In the genomic region with DNA sequence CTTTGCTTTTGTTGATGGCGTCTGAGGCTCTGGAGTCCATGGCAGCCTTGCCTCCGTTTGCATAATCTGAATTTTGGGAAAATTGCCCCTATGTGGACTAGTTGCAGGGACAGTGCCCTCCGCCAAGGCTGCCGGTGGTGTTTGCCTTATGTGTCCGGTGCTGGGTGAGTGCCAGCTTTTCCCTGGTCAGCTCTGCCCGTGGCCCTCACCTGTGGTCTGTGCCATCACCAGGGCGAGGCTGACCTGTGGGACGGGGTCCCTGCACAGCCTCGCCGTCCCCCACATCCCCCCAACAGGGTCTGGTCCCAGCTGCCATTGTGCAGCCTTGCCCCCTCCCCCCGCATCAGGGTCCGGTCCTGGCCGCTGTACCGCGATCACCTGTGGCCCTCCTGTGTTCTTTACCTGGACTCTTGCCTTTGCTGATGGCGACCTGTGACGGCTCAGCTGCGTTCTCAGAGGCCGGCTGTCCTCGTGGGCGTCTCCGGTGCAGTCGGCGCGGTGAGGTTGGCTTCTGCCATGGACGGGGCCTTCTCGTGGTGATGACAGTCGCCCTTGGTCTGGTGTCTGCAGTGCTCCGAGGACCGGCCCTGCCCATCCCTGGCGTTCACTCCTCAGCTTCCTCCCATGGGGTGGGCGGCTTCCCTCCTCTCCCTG, we compare ENCODE assay signal across 16 cellular contexts. TPM values are rescaled to one million over a fixed set of nuclear protein-coding genes. Genes with fewer than 3 reads are reported as not detected.
A peak's percentile ranks its signal among the peaks of the same experiment; 100 is the strongest.
DNase-seq lines count a peak whose midpoint lies in the region; ATAC-seq, FAIRE-seq and TF ChIP-seq lines count a peak whose summit lies in the region.
"Had no signal": no experiment of that assay in that cellular context is flagged by ENCODE, and none has a peak within 500 bp of the region (broad histone marks: within the 10 kb centered on the region; RNA-seq: fewer than 3 reads in every experiment).

No MANE protein-coding gene starts in this region.

- no peak for FAIRE-seq in HepG2 (lab: Jason Lieb, UNC)
- FAIRE-seq: A204.1, GM19239 had no signal

- no peaks in the 10 kb centered on the region for H3F3A ChIP-seq in neural progenitor cell (ENCODE audit: low read depth)

- H3K27me3 ChIP-seq in HepG2 (ENCODE audit: control insufficient read depth in 1 of 2, insufficient read depth in 2 of 2, low read length in 2 of 2): no peaks in the 10 kb centered on the region
- no peaks in the 10 kb centered on the region for H3K27me3 ChIP-seq in right lobe of liver
- H3K27me3 ChIP-seq in neural progenitor cell: no peaks in the 10 kb centered on the region
- H3K27me3 ChIP-seq in ovary: no peaks in the 10 kb centered on the region

- no peak overlapping the region for H3K4me3 ChIP-seq in HepG2 (replicated peaks in 1 of 3; ENCODE audit: insufficient read depth in 1 of 3, low read depth in 2 of 3, low read length in 3 of 3)
- H3K4me3 ChIP-seq in right lobe of liver: no peak overlapping the region
- H3K4me3 ChIP-seq in neural progenitor cell: no peak overlapping the region
- H3K4me3 ChIP-seq in ovary: no peak overlapping the region
- H3K4me3 ChIP-seq: HAP-1 had no signal

- H3K27ac ChIP-seq in HepG2 (ENCODE audit: extremely low read length, insufficient read depth, low read length) (no peak overlapping the region), right lobe of liver (no peak overlapping the region), neural progenitor cell (no peak overlapping the region), ovary (no peak overlapping the region)

- CTCF ChIA-PET in HepG2 (lab: Yijun Ruan, JAX; ENCODE audit: low intra/inter-chr PET ratio, low total read pairs): no interaction called here

- no TSS peak for BruUV-seq in HepG2 (replicated peaks; lab: Mats Ljungman, UMichigan)

- peaks cover 50% of the 10 kb centered on the region for H3K79me2 ChIP-seq in HepG2 (ENCODE audit: insufficient read depth, low read length)
- H3K79me2 ChIP-seq in neural progenitor cell (ENCODE audit: low read depth): peaks cover 97% of the 10 kb centered on the region

- POLR2A ChIA-PET in HepG2 (lab: Yijun Ruan, JAX): no interaction called here

- H2AFZ ChIP-seq in HepG2 (ENCODE audit: low read length) (no peak overlapping the region), neural progenitor cell (replicated peaks) (no peak overlapping the region)

- H3K9me3 ChIP-seq in HepG2 (ENCODE audit: low read length) (no peaks in the 10 kb centered on the region), right lobe of liver (no peaks in the 10 kb centered on the region), neural progenitor cell (ENCODE audit: low read depth) (no peaks in the 10 kb centered on the region), T-helper 17 cell (ENCODE audit: control insufficient read depth, low read length, poor library complexity, severe bottlenecking) (no peaks in the 10 kb centered on the region), ovary (no peaks in the 10 kb centered on the region)
- H3K9me3 ChIP-seq: HAP-1 had no signal

- peaks cover 39% of the 10 kb centered on the region; the same call in 1 of the 2 replicates for H4K20me1 ChIP-seq in HepG2 (ENCODE audit: insufficient read depth, low read length)
- peaks cover 89% of the 10 kb centered on the region for H4K20me1 ChIP-seq in neural progenitor cell (ENCODE audit: low read depth)

- DNase-seq in HepG2 (ENCODE audit: low spot score) (no peak), right lobe of liver (no peak), neural progenitor cell (ENCODE audit: low spot score) (no peak), activated gamma-delta T cell treated with Interleukin-2 at 50 U/mL for 16 hours (no peak), T-helper 17 cell (no peak), ovary (no peak)
- DNase-seq in central memory CD8-positive, alpha-beta T cell (ENCODE audit: low spot score in 2 of 2): no peak
- DNase-seq: CD4-positive, CD25-positive, alpha-beta regulatory T cell; DMS53; GF-D8; GOT3 had no signal

- in situ Hi-C loops in HepG2 (cut with HindIII; ENCODE audit: extremely low pct_ligation_motif_present, low pct_unique_long_range_greater_than_20kb): no loop called here

- H3K4me1 ChIP-seq in HepG2 (ENCODE audit: insufficient read depth, low read length) (no peaks in the 10 kb centered on the region), right lobe of liver (no peaks in the 10 kb centered on the region), neural progenitor cell (peaks cover 12% of the 10 kb centered on the region), ovary (ENCODE audit: insufficient read depth) (peaks cover 4% of the 10 kb centered on the region)
- H3K4me1 ChIP-seq: HAP-1 had no signal

- H3K27me3 Mint-ChIP-seq in central memory CD8-positive, alpha-beta T cell: no peaks in the 10 kb centered on the region
- H3K27me3 Mint-ChIP-seq in neural progenitor cell (ENCODE audit: insufficient read depth, low read depth) (peaks cover 7% of the 10 kb centered on the region), T-helper 17 cell (no peaks in the 10 kb centered on the region)
- H3K27me3 Mint-ChIP-seq: B cell; CD4-positive, CD25-positive, alpha-beta regulatory T cell; IgD-negative memory B cell had no signal

- no peak overlapping the region for H3K4me3 Mint-ChIP-seq in central memory CD8-positive, alpha-beta T cell
- H3K4me3 Mint-ChIP-seq in neural progenitor cell (no peak overlapping the region), T-helper 17 cell (no peak overlapping the region)
- H3K4me3 Mint-ChIP-seq: B cell; CD4-positive, CD25-positive, alpha-beta regulatory T cell had no signal

- ATAC-seq in HepG2: no peak
- ATAC-seq in right lobe of liver: no peak
- no peak for ATAC-seq in central memory CD8-positive, alpha-beta T cell (replicated peaks; ENCODE audit: extremely low read depth, poor library complexity, severe bottlenecking)
- no peak for ATAC-seq in T-helper 17 cell

- H3K36me3 ChIP-seq in HepG2 (replicated peaks in 1 of 2; ENCODE audit: control insufficient read depth in 1 of 2, insufficient read depth in 2 of 2, low read length in 2 of 2) (peaks cover 7 to 18% of the 10 kb centered on the region in 2 experiments; a peak in 3 of 5 replicates), right lobe of liver (no peaks in the 10 kb centered on the region), neural progenitor cell (no peaks in the 10 kb centered on the region), ovary (no peaks in the 10 kb centered on the region)

- peaks cover 30% of the 10 kb centered on the region for H3K36me3 Mint-ChIP-seq in central memory CD8-positive, alpha-beta T cell (ENCODE audit: insufficient read depth)
- H3K36me3 Mint-ChIP-seq in neural progenitor cell (peaks cover 21% of the 10 kb centered on the region), T-helper 17 cell (ENCODE audit: low read depth) (no peaks in the 10 kb centered on the region)
- H3K36me3 Mint-ChIP-seq: CD4-positive, CD25-positive, alpha-beta regulatory T cell had no signal

- TF ChIP-seq POLR2A in HepG2 (IDR thresholded peaks at IDR 0.05; ENCODE audit: insufficient read depth in 1 of 2, low read depth in 2 of 2, low read length in 2 of 2): no peak
- no peak for TF ChIP-seq POLR2A in right lobe of liver (IDR thresholded peaks at IDR 0.05)
- TF ChIP-seq POLR2A in ovary (IDR thresholded peaks at IDR 0.05): no peak

- no peaks in the 10 kb centered on the region for H3K9me3 Mint-ChIP-seq in central memory CD8-positive, alpha-beta T cell
- H3K9me3 Mint-ChIP-seq in neural progenitor cell: no peaks in the 10 kb centered on the region
- H3K9me3 Mint-ChIP-seq: CD4-positive, CD25-positive, alpha-beta regulatory T cell; IgD-negative memory B cell had no signal

- H3K4me1 Mint-ChIP-seq in central memory CD8-positive, alpha-beta T cell: peaks cover 17% of the 10 kb centered on the region
- H3K4me1 Mint-ChIP-seq in neural progenitor cell (peaks cover 10% of the 10 kb centered on the region), T-helper 17 cell (peaks cover 15% of the 10 kb centered on the region)

- no peak for TF ChIP-seq RAD21 in HepG2 (CRISPR knock-in tag; IDR thresholded peaks at IDR 0.05)

- no peak overlapping the region for H3K9ac ChIP-seq in HepG2 (ENCODE audit: insufficient read depth, low read depth, low read length)
- H3K9ac ChIP-seq in neural progenitor cell: peak overlapping the region; percentile 27

- no peak for TF ChIP-seq CTCF in HepG2 (CRISPR knock-in tag; IDR thresholded peaks at IDR 0.05)
- no peak for TF ChIP-seq CTCF in right lobe of liver (IDR thresholded peaks at IDR 0.05)
- no peak for TF ChIP-seq CTCF in neural progenitor cell (IDR thresholded peaks at IDR 0.05)
- TF ChIP-seq CTCF in ovary (IDR thresholded peaks at IDR 0.05): no peak

- TF ChIP-seq EP300 in HepG2 (IDR thresholded peaks at IDR 0.05; ENCODE audit: low read depth in 2 of 2, low read length in 2 of 2) (no peak), HepG2 (CRISPR knock-in tag; IDR thresholded peaks at IDR 0.05; ENCODE audit: borderline replicate concordance) (no peak), ovary (IDR thresholded peaks at IDR 0.05) (no peak)

- WGBS in HepG2 (ENCODE audit: low lambda C conversion rate): 98% methylated on average over 28 of the region's 32 CpGs
- 100% methylated on average over 3 of the region's 32 CpGs for WGBS in right lobe of liver (ENCODE audit: insufficient coverage, low coverage, low lambda C conversion rate, missing lambda C conversion rate)
- WGBS in ovary, 3 donors: 86 to 91% (median 86%) methylated on average over 32 of the region's 32 CpGs

- intact Hi-C loops in HepG2 (cut with micrococcal nuclease; ENCODE audit: unreplicated experiment) (no loop called here), right lobe of liver (cut with DNase I) (no loop called here), ovary (cut with DNase I) (loop anchor here in 1 of 4 donors (5.0 kb wide), 1 partner anchor 276 kb away; no protein-coding TSS in a partner anchor)

- H3K4me2 ChIP-seq in HepG2 (ENCODE audit: low read depth, low read length): no peak overlapping the region
- H3K4me2 ChIP-seq in neural progenitor cell: no peak overlapping the region

- peak overlapping the region; percentile 62 for H3K27ac Mint-ChIP-seq in central memory CD8-positive, alpha-beta T cell (ENCODE audit: low read depth)
- H3K27ac Mint-ChIP-seq in neural progenitor cell (peak overlapping the region; percentile 17), T-helper 17 cell (no peak overlapping the region)
- H3K27ac Mint-ChIP-seq: B cell; CD4-positive, CD25-positive, alpha-beta regulatory T cell; IgD-negative memory B cell had no signal

RNA-seq across cellular contexts. Expression of gene CSNK1G2, which starts 12.6 kb away (rescaled TPM):
- total RNA-seq in HepG2 (2016; rRNA removed; fragmentation: Illumina TruSeq; extraction: Trizol): 29.7 and 53.8 TPM in 2 replicates
- 40.6 and 41.0 TPM in 2 replicates for total RNA-seq in HepG2 (2016; cell fraction: cytosol; rRNA removed; fragmentation: Illumina TruSeq; extraction: Trizol; ENCODE audit: low read depth)
- total RNA-seq in HepG2 (2016; cell fraction: insoluble cytoplasmic fraction; rRNA removed; fragmentation: Illumina TruSeq; extraction: Trizol): 26.8 and 56.3 TPM in 2 replicates
- total RNA-seq in HepG2 (2016; cell fraction: membrane; rRNA removed; fragmentation: Illumina TruSeq; extraction: Trizol): 85.2 and 87.4 TPM in 2 replicates
- total RNA-seq in HepG2 (2016; cell fraction: nucleus; rRNA removed; fragmentation: Illumina TruSeq; extraction: Trizol): 39.2 and 46.8 TPM in 2 replicates
- 72.5 and 88.4 TPM in 2 replicates for polyA plus RNA-seq in HepG2 (2011; rRNA removed)
- polyA plus RNA-seq in HepG2 (2011; cell fraction: cytosol; rRNA removed): 33.8 and 56.1 TPM in 2 replicates
- polyA plus RNA-seq in HepG2 (2011; cell fraction: nucleus; rRNA removed): 380 and 522 TPM in 2 replicates
- 38.6 and 40.4 TPM in 2 replicates for polyA plus RNA-seq in HepG2 (2012)
- 39.6 and 47.2 TPM in 2 replicates for polyA plus RNA-seq in HepG2 (2016; cell fraction: cytosol; fragmentation: Illumina TruSeq; extraction: Trizol; ENCODE audit: low read depth)
- 36.1 and 45.7 TPM in 2 replicates for polyA plus RNA-seq in HepG2 (2016; cell fraction: insoluble cytoplasmic fraction; fragmentation: Illumina TruSeq; extraction: Trizol; ENCODE audit: low read depth)
- 79.1 and 81.2 TPM in 2 replicates for polyA plus RNA-seq in HepG2 (2016; cell fraction: membrane; fragmentation: Illumina TruSeq; extraction: Trizol; ENCODE audit: low read depth)
- polyA plus RNA-seq in HepG2 (2016; cell fraction: nucleus; fragmentation: Illumina TruSeq; extraction: Trizol; ENCODE audit: insufficient read depth, low read depth): 157 TPM in 2 replicates
- polyA minus RNA-seq in HepG2 (2011; rRNA and poly(A)+ RNA removed; ENCODE audit: low replicate concordance): 51.2 and 83.6 TPM in 2 replicates
- polyA minus RNA-seq in HepG2 (2011; cell fraction: cytosol; rRNA and poly(A)+ RNA removed): 23.6 and 25.2 TPM in 2 replicates
- polyA minus RNA-seq in HepG2 (2011; cell fraction: nucleus; rRNA and poly(A)+ RNA removed): 18.2 and 21.2 TPM in 2 replicates
- 10 to 100 TPM; 14.4 to 35.2 (median 22.6) TPM for total RNA-seq in right lobe of liver
- 49.6 and 161 TPM in 2 replicates for total RNA-seq in neural progenitor cell (ENCODE audit: low replicate concordance)
- total RNA-seq in T-helper 17 cell: 100 to 1,000 TPM; 110 to 117 TPM
- total RNA-seq in ovary: 10 to 100 TPM; 35.9 to 65.4 (median 50.7) TPM
- polyA plus RNA-seq in ovary: 10 to 100 TPM in 1 of 2 donors, 1 to 10 TPM in 1; 5.9 to 48.7 TPM

RNA-seq across cellular contexts. Expression of gene ADAT3, which starts 48.4 kb away (rescaled TPM):
- total RNA-seq in HepG2 (2016; rRNA removed; fragmentation: Illumina TruSeq; extraction: Trizol) (2.0 and 3.5 TPM in 2 replicates), right lobe of liver (1 to 10 TPM; 1.8 to 5.3 (median 2.7) TPM), neural progenitor cell (ENCODE audit: low replicate concordance) (2.4 and 6.5 TPM in 2 replicates), T-helper 17 cell (1 to 10 TPM; 6.4 to 8.5 TPM), ovary (10 to 100 TPM in 1 of 7 donors, 1 to 10 TPM in 6; 2.6 to 13.7 (median 4.6) TPM)
- total RNA-seq in HepG2 (2016; cell fraction: cytosol; rRNA removed; fragmentation: Illumina TruSeq; extraction: Trizol; ENCODE audit: low read depth): 0.79 and 0.81 TPM in 2 replicates
- 1.7 and 3.1 TPM in 2 replicates for total RNA-seq in HepG2 (2016; cell fraction: insoluble cytoplasmic fraction; rRNA removed; fragmentation: Illumina TruSeq; extraction: Trizol)
- 1.7 and 2.1 TPM in 2 replicates for total RNA-seq in HepG2 (2016; cell fraction: membrane; rRNA removed; fragmentation: Illumina TruSeq; extraction: Trizol)
- total RNA-seq in HepG2 (2016; cell fraction: nucleus; rRNA removed; fragmentation: Illumina TruSeq; extraction: Trizol): 1.5 and 1.9 TPM in 2 replicates
- polyA plus RNA-seq in HepG2 (2011; rRNA removed) (0.95 and 1.4 TPM in 2 replicates), ovary (1 to 10 TPM in 1 of 2 donors, not detected in 1; 2.3 TPM)
- polyA plus RNA-seq in HepG2 (2011; cell fraction: cytosol; rRNA removed): 0.94 and 1.7 TPM in 2 replicates
- 6.4 and 7.8 TPM in 2 replicates for polyA plus RNA-seq in HepG2 (2011; cell fraction: nucleus; rRNA removed)
- 1.3 and 1.7 TPM in 2 replicates for polyA plus RNA-seq in HepG2 (2012)
- 0.68 TPM in 2 replicates for polyA plus RNA-seq in HepG2 (2016; cell fraction: cytosol; fragmentation: Illumina TruSeq; extraction: Trizol; ENCODE audit: low read depth)
- 2.8 and 3.5 TPM in 2 replicates for polyA plus RNA-seq in HepG2 (2016; cell fraction: insoluble cytoplasmic fraction; fragmentation: Illumina TruSeq; extraction: Trizol; ENCODE audit: low read depth)
- polyA plus RNA-seq in HepG2 (2016; cell fraction: membrane; fragmentation: Illumina TruSeq; extraction: Trizol; ENCODE audit: low read depth): 1.1 and 1.4 TPM in 2 replicates
- 5.0 and 6.1 TPM in 2 replicates for polyA plus RNA-seq in HepG2 (2016; cell fraction: nucleus; fragmentation: Illumina TruSeq; extraction: Trizol; ENCODE audit: insufficient read depth, low read depth)
- polyA minus RNA-seq in HepG2 (2011; rRNA and poly(A)+ RNA removed; ENCODE audit: low replicate concordance): 2.1 and 3.8 TPM in 2 replicates
- polyA minus RNA-seq in HepG2 (2011; cell fraction: cytosol; rRNA and poly(A)+ RNA removed): 1.3 and 1.6 TPM in 2 replicates
- polyA minus RNA-seq in HepG2 (2011; cell fraction: nucleus; rRNA and poly(A)+ RNA removed): 2.3 and 2.6 TPM in 2 replicates

RNA-seq across cellular contexts. Expression of gene SCAMP4, which starts 48.4 kb away (rescaled TPM):
- total RNA-seq in HepG2 (2016; rRNA removed; fragmentation: Illumina TruSeq; extraction: Trizol) (10.8 and 13.7 TPM in 2 replicates), right lobe of liver (10 to 100 TPM; 22.1 to 60.6 (median 24.4) TPM), neural progenitor cell (ENCODE audit: low replicate concordance) (11.5 and 67.6 TPM in 2 replicates), T-helper 17 cell (10 to 100 TPM; 19.2 to 20.7 TPM), ovary (10 to 100 TPM; 32.0 to 87.0 (median 62.6) TPM)
- 4.4 and 5.1 TPM in 2 replicates for total RNA-seq in HepG2 (2016; cell fraction: cytosol; rRNA removed; fragmentation: Illumina TruSeq; extraction: Trizol; ENCODE audit: low read depth)
- total RNA-seq in HepG2 (2016; cell fraction: insoluble cytoplasmic fraction; rRNA removed; fragmentation: Illumina TruSeq; extraction: Trizol): 9.1 and 12.6 TPM in 2 replicates
- total RNA-seq in HepG2 (2016; cell fraction: membrane; rRNA removed; fragmentation: Illumina TruSeq; extraction: Trizol): 10.1 and 10.7 TPM in 2 replicates
- total RNA-seq in HepG2 (2016; cell fraction: nucleus; rRNA removed; fragmentation: Illumina TruSeq; extraction: Trizol): 24.2 and 31.8 TPM in 2 replicates
- polyA plus RNA-seq in HepG2 (2011; rRNA removed) (10.7 and 12.8 TPM in 2 replicates), ovary (10 to 100 TPM; 11.7 to 31.1 TPM)
- 7.6 and 8.7 TPM in 2 replicates for polyA plus RNA-seq in HepG2 (2011; cell fraction: cytosol; rRNA removed)
- polyA plus RNA-seq in HepG2 (2011; cell fraction: nucleus; rRNA removed): 43.5 and 55.3 TPM in 2 replicates
- 21.8 and 32.2 TPM in 2 replicates for polyA plus RNA-seq in HepG2 (2012)
- 5.1 and 6.4 TPM in 2 replicates for polyA plus RNA-seq in HepG2 (2016; cell fraction: cytosol; fragmentation: Illumina TruSeq; extraction: Trizol; ENCODE audit: low read depth)
- polyA plus RNA-seq in HepG2 (2016; cell fraction: insoluble cytoplasmic fraction; fragmentation: Illumina TruSeq; extraction: Trizol; ENCODE audit: low read depth): 10.3 and 13.4 TPM in 2 replicates
- polyA plus RNA-seq in HepG2 (2016; cell fraction: membrane; fragmentation: Illumina TruSeq; extraction: Trizol; ENCODE audit: low read depth): 11.5 and 11.6 TPM in 2 replicates
- polyA plus RNA-seq in HepG2 (2016; cell fraction: nucleus; fragmentation: Illumina TruSeq; extraction: Trizol; ENCODE audit: insufficient read depth, low read depth): 69.4 and 71.5 TPM in 2 replicates
- 14.8 and 32.0 TPM in 2 replicates for polyA minus RNA-seq in HepG2 (2011; rRNA and poly(A)+ RNA removed; ENCODE audit: low replicate concordance)
- polyA minus RNA-seq in HepG2 (2011; cell fraction: cytosol; rRNA and poly(A)+ RNA removed): 35.3 TPM in 2 replicates
- polyA minus RNA-seq in HepG2 (2011; cell fraction: nucleus; rRNA and poly(A)+ RNA removed): 13.2 and 15.5 TPM in 2 replicates
